8 cellular contexts compared by ENCODE assay signal in the genomic region with DNA sequence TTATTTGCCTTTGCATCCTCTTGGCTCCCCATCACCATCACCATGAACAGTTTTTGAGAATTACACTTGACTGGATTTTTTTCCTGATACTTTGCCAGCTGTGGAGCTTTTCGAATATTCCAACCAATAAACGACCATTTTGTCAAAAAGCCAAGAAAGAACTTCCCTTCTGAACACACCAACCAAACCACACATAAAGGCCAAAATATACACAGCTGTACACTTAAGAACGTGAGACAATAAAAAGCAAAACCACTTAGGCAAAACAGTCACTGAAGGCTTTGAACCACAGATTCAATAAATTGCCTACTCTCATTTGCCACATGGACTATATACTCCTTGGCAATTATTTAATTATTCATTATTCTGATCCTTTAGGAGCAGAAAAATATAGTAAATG. TPM values are rescaled to one million over a fixed set of nuclear protein-coding genes. Genes with fewer than 3 reads are reported as not detected.
A peak's percentile ranks its signal among the peaks of the same experiment; 100 is the strongest.
DNase-seq lines count a peak whose midpoint lies in the region; ATAC-seq and TF ChIP-seq lines count a peak whose summit lies in the region.

No MANE protein-coding gene starts in this region.

- H3K27ac Mint-ChIP-seq in CD8-positive, alpha-beta T cell = peak overlapping the region; percentile 72

- CTCF ChIA-PET in CD8-positive, alpha-beta T cell (lab: Charles Lee) = interaction anchor here (0.7 to 4.1 kb wide), 10 partner anchors 9 to 462 kb away, joined by 3 to 59 read pairs (median 3); a partner anchor contains a TSS
- CTCF ChIA-PET in PC-9 (lab: Charles Lee) = no interaction called here

- H3K79me2 ChIP-seq in PC-9 (ENCODE audit: low read depth) = no peaks in the 10 kb centered on the region; the same call in 1 of the 2 replicates

- H3K27ac ChIP-seq in CD8-positive, alpha-beta T cell (ENCODE audit: low read depth, low read length) = no peak overlapping the region
- H3K27ac ChIP-seq in PC-9 = no peak overlapping the region

- H3K4me3 ChIP-seq in CD8-positive, alpha-beta T cell (ENCODE audit: low read depth, low read length) = no peak overlapping the region
- peak overlapping the region; percentile 75; the same call in 1 of the 2 replicates for H3K4me3 ChIP-seq in PC-9

- peak overlapping the region; percentile 93 for H3K4me3 Mint-ChIP-seq in CD8-positive, alpha-beta T cell

- H3K4me2 ChIP-seq in PC-9 = peak overlapping the region; percentile 84

- ATAC-seq in CD8-positive, alpha-beta T cell = no peak
- ATAC-seq in left lobe of liver = no peak

- peaks cover 25% of the 10 kb centered on the region; the same call in 1 of the 2 replicates for H3F3A ChIP-seq in PC-9 (ENCODE audit: insufficient read depth, low read depth)

- peaks cover 20% of the 10 kb centered on the region for H3K4me1 ChIP-seq in CD8-positive, alpha-beta T cell (ENCODE audit: insufficient read depth, low read length)
- H3K4me1 ChIP-seq in PC-9 (replicated peaks; ENCODE audit: insufficient read depth) = peaks cover 34% of the 10 kb centered on the region

- no peak overlapping the region for H2AFZ ChIP-seq in PC-9

- no peaks in the 10 kb centered on the region for H3K9me3 ChIP-seq in CD8-positive, alpha-beta T cell (ENCODE audit: low read length)
- no peaks in the 10 kb centered on the region for H3K9me3 ChIP-seq in PC-9 (ENCODE audit: insufficient read depth, low read depth)

- H4K20me1 ChIP-seq in PC-9 (ENCODE audit: insufficient read depth) = no peaks in the 10 kb centered on the region

- H3K4me1 Mint-ChIP-seq in CD8-positive, alpha-beta T cell (ENCODE audit: low read depth) = peaks cover 41% of the 10 kb centered on the region

- H3K27me3 ChIP-seq in CD8-positive, alpha-beta T cell (ENCODE audit: insufficient read depth, low read length) = no peaks in the 10 kb centered on the region
- no peaks in the 10 kb centered on the region for H3K27me3 ChIP-seq in PC-9 (ENCODE audit: insufficient read depth, low read depth)

- peaks cover 8% of the 10 kb centered on the region for H3K36me3 Mint-ChIP-seq in CD8-positive, alpha-beta T cell

- POLR2A ChIA-PET in CD8-positive, alpha-beta T cell (lab: Charles Lee) = interaction anchor here (0.6 to 0.9 kb wide), 3 partner anchors 11 to 146 kb away, joined by 3 read pairs; no protein-coding TSS in a partner anchor
- POLR2A ChIA-PET in PC-9 (lab: Charles Lee; ENCODE audit: unreplicated experiment) = no interaction called here

- no peak for TF ChIP-seq CTCF in CD8-positive, alpha-beta T cell (IDR thresholded peaks at IDR 0.05)
- no peak for TF ChIP-seq CTCF in PC-9 (conservative IDR thresholded peaks at IDR 0.05)

- no peaks in the 10 kb centered on the region for H3K9me3 Mint-ChIP-seq in CD8-positive, alpha-beta T cell

- no TSS peak for BruUV-seq in PC-9 (replicated peaks; lab: Mats Ljungman, UMichigan)

- no peaks in the 10 kb centered on the region for H3K36me3 ChIP-seq in CD8-positive, alpha-beta T cell (ENCODE audit: insufficient read depth, low read length)
- no peaks in the 10 kb centered on the region for H3K36me3 ChIP-seq in PC-9 (ENCODE audit: low read depth)

- intact Hi-C loops in CD8-positive, alpha-beta T cell (cut with DNase I, micrococcal nuclease) = loop anchor here in 1 of 2 experiments (10.0 kb wide), 1 partner anchor 296 kb away; a partner anchor contains a TSS
- intact Hi-C loops in PC-9 (cut with micrococcal nuclease; ENCODE audit: unreplicated experiment) = no loop called here

- DNase-seq in CD8-positive, alpha-beta T cell = no peak
- DNase-seq in HT1080 (ENCODE audit: low read depth) (peak; percentile 22), PC-9 (no peak), fibroblast of peridontal ligament (ENCODE audit: extremely low read depth) (peak; percentile 16), COLO829 (ENCODE audit: low spot score) (no peak), left lobe of liver (ENCODE audit: low spot score) (no peak), LoVo (ENCODE audit: low spot score) (no peak), T1000 (lab: John Stamatoyannopoulos, UW) (no peak)

- no peaks in the 10 kb centered on the region for H3K27me3 Mint-ChIP-seq in CD8-positive, alpha-beta T cell (ENCODE audit: low read depth)

- H3K9me2 ChIP-seq in PC-9 (ENCODE audit: insufficient read depth) = no peaks in the 10 kb centered on the region

RNA-seq across cellular contexts. Expression of a gene that starts 1.1 kb away (rescaled TPM):
- total RNA-seq in CD8-positive, alpha-beta T cell = 1 to 10 TPM; 5.6 to 7.7 TPM
- 4.6 and 7.4 TPM in 2 replicates for total RNA-seq in HT1080 (2014; rRNA removed; shearing (Covaris generic))
- 8.8 and 10.7 TPM in 2 replicates for polyA plus RNA-seq in HT1080 (2015; cell fraction: cytosol; rRNA removed)
- polyA plus RNA-seq in HT1080 (2015; cell fraction: nucleus; rRNA removed) = 6.9 and 11.2 TPM in 2 replicates
- total RNA-seq in PC-9 (2021) = 13.3 and 13.9 TPM in 2 replicates
- total RNA-seq in left lobe of liver = 4.3 TPM

RNA-seq across cellular contexts. Expression of a gene that starts 25.9 kb away (rescaled TPM):
- 10 to 100 TPM; 18.6 to 20.2 TPM for total RNA-seq in CD8-positive, alpha-beta T cell
- 335 and 366 TPM in 2 replicates for total RNA-seq in HT1080 (2014; rRNA removed; shearing (Covaris generic))
- polyA plus RNA-seq in HT1080 (2015; cell fraction: cytosol; rRNA removed) = 247 and 318 TPM in 2 replicates
- polyA plus RNA-seq in HT1080 (2015; cell fraction: nucleus; rRNA removed) = 201 and 216 TPM in 2 replicates
- total RNA-seq in PC-9 (2021) (122 and 146 TPM in 2 replicates), left lobe of liver (59.9 TPM)

RNA-seq across cellular contexts. Expression of a gene that starts 26.5 kb away (rescaled TPM):
- under 1 TPM; 0.52 to 0.72 TPM for total RNA-seq in CD8-positive, alpha-beta T cell
- 89.2 and 89.8 TPM in 2 replicates for total RNA-seq in HT1080 (2014; rRNA removed; shearing (Covaris generic))
- polyA plus RNA-seq in HT1080 (2015; cell fraction: cytosol; rRNA removed) = 55.1 and 58.6 TPM in 2 replicates
- 92.6 and 98.4 TPM in 2 replicates for polyA plus RNA-seq in HT1080 (2015; cell fraction: nucleus; rRNA removed)
- total RNA-seq in PC-9 (2021) = 37.4 and 42.6 TPM in 2 replicates
- 8.6 TPM for total RNA-seq in left lobe of liver

RNA-seq across cellular contexts. Expression of a gene that starts 33.2 kb away (rescaled TPM):
- total RNA-seq in CD8-positive, alpha-beta T cell = not detected
- 0.10 TPM in 1 of 2 replicates, not detected in the other for total RNA-seq in HT1080 (2014; rRNA removed; shearing (Covaris generic))
- polyA plus RNA-seq in HT1080 (2015; cell fraction: cytosol; rRNA removed) = not detected in 2 replicates
- polyA plus RNA-seq in HT1080 (2015; cell fraction: nucleus; rRNA removed) = not detected in 2 replicates
- total RNA-seq in PC-9 (2021) (not detected in 2 replicates), left lobe of liver (not detected)

RNA-seq across cellular contexts. Expression of a gene that starts 48.5 kb away (rescaled TPM):
- 1 to 10 TPM; 1.5 to 2.1 TPM for total RNA-seq in CD8-positive, alpha-beta T cell
- 15.3 and 18.2 TPM in 2 replicates for total RNA-seq in HT1080 (2014; rRNA removed; shearing (Covaris generic))
- polyA plus RNA-seq in HT1080 (2015; cell fraction: cytosol; rRNA removed) = 14.5 and 15.4 TPM in 2 replicates
- polyA plus RNA-seq in HT1080 (2015; cell fraction: nucleus; rRNA removed) = 63.9 and 67.3 TPM in 2 replicates
- 16.4 and 18.8 TPM in 2 replicates for total RNA-seq in PC-9 (2021)
- total RNA-seq in left lobe of liver = 0.43 TPM

Comparison
In these comparisons a context has a peak if more than half of its experiments do, and no peak if none do; other contexts are left out.
1. DNase-seq: peak in HT1080 (single experiment) and fibroblast of peridontal ligament (single experiment); none in CD8-positive, alpha-beta T cell (0 of 7), PC-9 (0 of 2), COLO829 (single experiment), left lobe of liver (single experiment), LoVo (single experiment) and T1000 (single experiment).